12 cellular contexts compared by ENCODE assay signal in the genomic region with DNA sequence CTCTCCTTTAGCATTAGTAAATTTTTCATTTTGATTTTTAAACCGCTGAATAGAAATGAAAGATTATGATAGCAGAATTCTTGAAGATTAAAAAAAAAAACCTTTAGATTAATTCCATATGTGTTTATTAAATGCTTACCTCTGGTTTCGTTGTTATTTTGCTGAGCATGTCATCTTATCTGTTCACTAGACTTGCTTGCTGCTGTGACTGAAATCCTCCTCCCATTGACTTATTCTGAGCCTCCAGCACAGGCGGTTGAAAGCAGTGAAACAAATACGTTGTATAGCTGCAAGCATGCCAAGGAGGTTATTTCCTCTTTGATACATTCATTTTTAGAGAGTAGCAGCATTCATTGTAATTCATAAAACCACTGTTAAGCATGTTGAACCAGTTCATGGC. TPM values are rescaled to one million over a fixed set of nuclear protein-coding genes. Genes with fewer than 3 reads are reported as not detected.
DNase-seq lines count a peak whose midpoint lies in the region; ATAC-seq, FAIRE-seq and TF ChIP-seq lines count a peak whose summit lies in the region.
"Had no signal": no experiment of that assay in that cellular context is flagged by ENCODE, and none has a peak within 500 bp of the region (broad histone marks: within the 10 kb centered on the region; RNA-seq: fewer than 3 reads in every experiment).

Gene HTR2B, minus strand, starts transcription at position 210 of the 400 bp plus-strand sequence. CDS start 1,278 bp downstream, outside the sequence.

- peak within 1 kb of the TSS; percentile 79 to 96 (median 90) for H3K27ac Mint-ChIP-seq in nephron

- no peaks in the 10 kb centered on the region for H3K36me3 Mint-ChIP-seq in nephron (ENCODE audit: low read depth)

- DNase-seq in RPMI7951 (ENCODE audit: low read depth), result peak; percentile 65
- DNase-seq in EL, result no peak
- no peak for DNase-seq in D341Med (ENCODE audit: low spot score)
- DNase-seq: aorta, Kasumi-1, SHP77 treated with DMSO at 0.1 percent for 48 hours had no signal

- peaks cover 60% of the 10 kb centered on the region for H3K4me1 Mint-ChIP-seq in nephron

- no peak for TF ChIP-seq CTCF in nephron (IDR thresholded peaks at IDR 0.05; ENCODE audit: unreplicated experiment in 3 of 3)

- H3K9me3 Mint-ChIP-seq in nephron, result no peaks in the 10 kb centered on the region

- ATAC-seq in HG03354 (IDR thresholded peaks at IDR 0.05; ENCODE audit: poor library complexity, severe bottlenecking, unreplicated experiment) (no peak), GM21723 (IDR thresholded peaks at IDR 0.05; ENCODE audit: unreplicated experiment) (no peak)
- ATAC-seq: HCT116 had no signal

- no peaks in the 10 kb centered on the region for H3K27me3 Mint-ChIP-seq in nephron (ENCODE audit: low read depth)

- FAIRE-seq in endometrium (lab: Jason Lieb, UNC), result peak; percentile 85

- peak within 1 kb of the TSS; percentile 50; the same call in 1 of the 2 replicates for H3K4me3 ChIP-seq in GM08714 (ENCODE audit: low read length)

- H3K4me3 Mint-ChIP-seq in nephron, result peak within 1 kb of the TSS; percentile 49 to 84 (median 66)

RNA-seq across cellular contexts. Expression of gene HTR2B, which starts in this region (rescaled TPM):
- 1.7 TPM in 2 replicates for total RNA-seq in RPMI7951 (2014; rRNA removed; shearing (Covaris generic))
